Comparison of ENCODE assay signal across 1 cellular context in the genomic region with DNA sequence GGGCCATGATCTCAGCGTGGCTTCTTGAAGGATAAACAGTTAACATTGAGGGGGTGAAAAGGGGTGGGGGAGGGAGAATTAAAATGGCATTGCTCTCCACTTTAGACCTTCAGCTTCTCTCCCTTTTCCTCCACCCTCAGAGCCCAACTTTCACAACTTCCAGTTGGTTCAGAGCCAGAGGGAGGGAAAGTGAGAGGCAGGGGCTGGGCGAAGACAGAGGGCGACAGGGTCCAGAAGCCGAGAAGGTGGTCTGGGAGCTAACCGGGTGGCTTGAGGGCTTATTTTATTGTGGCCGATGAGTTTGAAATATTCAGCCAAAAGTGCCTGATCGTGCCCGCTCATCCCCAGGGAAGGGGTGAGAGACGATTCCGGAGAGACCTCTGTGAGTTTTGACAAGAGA.
TF ChIP-seq lines count a peak whose summit lies in the region.

No MANE protein-coding gene starts in this region.

TF ChIP-seq in HepG2, 621 proteins besides CTCF, POLR2A, EP300 and RAD21 (continued from another document):
- TF ChIP-seq, protein P1, sequence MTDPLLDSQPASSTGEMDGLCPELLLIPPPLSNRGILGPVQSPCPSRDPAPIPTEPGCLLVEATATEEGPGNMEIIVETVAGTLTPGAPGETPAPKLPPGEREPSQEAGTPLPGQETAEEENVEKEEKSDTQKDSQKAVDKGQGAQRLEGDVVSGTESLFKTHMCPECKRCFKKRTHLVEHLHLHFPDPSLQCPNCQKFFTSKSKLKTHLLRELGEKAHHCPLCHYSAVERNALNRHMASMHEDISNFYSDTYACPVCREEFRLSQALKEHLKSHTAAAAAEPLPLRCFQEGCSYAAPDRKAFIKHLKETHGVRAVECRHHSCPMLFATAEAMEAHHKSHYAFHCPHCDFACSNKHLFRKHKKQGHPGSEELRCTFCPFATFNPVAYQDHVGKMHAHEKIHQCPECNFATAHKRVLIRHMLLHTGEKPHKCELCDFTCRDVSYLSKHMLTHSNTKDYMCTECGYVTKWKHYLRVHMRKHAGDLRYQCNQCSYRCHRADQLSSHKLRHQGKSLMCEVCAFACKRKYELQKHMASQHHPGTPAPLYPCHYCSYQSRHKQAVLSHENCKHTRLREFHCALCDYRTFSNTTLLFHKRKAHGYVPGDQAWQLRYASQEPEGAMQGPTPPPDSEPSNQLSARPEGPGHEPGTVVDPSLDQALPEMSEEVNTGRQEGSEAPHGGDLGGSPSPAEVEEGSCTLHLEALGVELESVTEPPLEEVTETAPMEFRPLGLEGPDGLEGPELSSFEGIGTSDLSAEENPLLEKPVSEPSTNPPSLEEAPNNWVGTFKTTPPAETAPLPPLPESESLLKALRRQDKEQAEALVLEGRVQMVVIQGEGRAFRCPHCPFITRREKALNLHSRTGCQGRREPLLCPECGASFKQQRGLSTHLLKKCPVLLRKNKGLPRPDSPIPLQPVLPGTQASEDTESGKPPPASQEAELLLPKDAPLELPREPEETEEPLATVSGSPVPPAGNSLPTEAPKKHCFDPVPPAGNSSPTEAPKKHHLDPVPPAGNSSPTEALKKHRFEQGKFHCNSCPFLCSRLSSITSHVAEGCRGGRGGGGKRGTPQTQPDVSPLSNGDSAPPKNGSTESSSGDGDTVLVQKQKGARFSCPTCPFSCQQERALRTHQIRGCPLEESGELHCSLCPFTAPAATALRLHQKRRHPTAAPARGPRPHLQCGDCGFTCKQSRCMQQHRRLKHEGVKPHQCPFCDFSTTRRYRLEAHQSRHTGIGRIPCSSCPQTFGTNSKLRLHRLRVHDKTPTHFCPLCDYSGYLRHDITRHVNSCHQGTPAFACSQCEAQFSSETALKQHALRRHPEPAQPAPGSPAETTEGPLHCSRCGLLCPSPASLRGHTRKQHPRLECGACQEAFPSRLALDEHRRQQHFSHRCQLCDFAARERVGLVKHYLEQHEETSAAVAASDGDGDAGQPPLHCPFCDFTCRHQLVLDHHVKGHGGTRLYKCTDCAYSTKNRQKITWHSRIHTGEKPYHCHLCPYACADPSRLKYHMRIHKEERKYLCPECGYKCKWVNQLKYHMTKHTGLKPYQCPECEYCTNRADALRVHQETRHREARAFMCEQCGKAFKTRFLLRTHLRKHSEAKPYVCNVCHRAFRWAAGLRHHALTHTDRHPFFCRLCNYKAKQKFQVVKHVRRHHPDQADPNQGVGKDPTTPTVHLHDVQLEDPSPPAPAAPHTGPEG (CRISPR knock-in tag; IDR thresholded peaks at IDR 0.05) = 0 out of 2 replicates have a peak, but pooled peaks have one; percentile 50
- TF ChIP-seq, protein P2, sequence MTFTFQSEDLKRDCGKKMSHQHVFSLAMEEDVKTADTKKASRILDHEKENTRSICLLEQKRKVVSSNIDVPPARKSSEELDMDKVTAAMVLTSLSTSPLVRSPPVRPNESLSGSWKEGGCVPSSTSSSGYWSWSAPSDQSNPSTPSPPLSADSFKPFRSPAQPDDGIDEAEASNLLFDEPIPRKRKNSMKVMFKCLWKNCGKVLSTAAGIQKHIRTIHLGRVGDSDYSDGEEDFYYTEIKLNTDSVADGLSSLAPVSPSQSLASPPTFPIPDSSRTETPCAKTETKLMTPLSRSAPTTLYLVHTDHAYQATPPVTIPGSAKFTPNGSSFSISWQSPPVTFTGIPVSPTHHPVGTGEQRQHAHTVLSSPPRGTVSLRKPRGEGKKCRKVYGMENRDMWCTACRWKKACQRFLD (CRISPR knock-in tag; IDR thresholded peaks at IDR 0.05; ENCODE audit: borderline replicate concordance) = 0 out of 2 replicates have a peak, but pooled peaks have one; percentile 47
- TF ChIP-seq, protein P3, sequence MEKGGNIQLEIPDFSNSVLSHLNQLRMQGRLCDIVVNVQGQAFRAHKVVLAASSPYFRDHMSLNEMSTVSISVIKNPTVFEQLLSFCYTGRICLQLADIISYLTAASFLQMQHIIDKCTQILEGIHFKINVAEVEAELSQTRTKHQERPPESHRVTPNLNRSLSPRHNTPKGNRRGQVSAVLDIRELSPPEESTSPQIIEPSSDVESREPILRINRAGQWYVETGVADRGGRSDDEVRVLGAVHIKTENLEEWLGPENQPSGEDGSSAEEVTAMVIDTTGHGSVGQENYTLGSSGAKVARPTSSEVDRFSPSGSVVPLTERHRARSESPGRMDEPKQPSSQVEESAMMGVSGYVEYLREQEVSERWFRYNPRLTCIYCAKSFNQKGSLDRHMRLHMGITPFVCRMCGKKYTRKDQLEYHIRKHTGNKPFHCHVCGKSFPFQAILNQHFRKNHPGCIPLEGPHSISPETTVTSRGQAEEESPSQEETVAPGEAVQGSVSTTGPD (CRISPR knock-in tag; IDR thresholded peaks at IDR 0.05) = no peak
- TF ChIP-seq, protein P4, sequence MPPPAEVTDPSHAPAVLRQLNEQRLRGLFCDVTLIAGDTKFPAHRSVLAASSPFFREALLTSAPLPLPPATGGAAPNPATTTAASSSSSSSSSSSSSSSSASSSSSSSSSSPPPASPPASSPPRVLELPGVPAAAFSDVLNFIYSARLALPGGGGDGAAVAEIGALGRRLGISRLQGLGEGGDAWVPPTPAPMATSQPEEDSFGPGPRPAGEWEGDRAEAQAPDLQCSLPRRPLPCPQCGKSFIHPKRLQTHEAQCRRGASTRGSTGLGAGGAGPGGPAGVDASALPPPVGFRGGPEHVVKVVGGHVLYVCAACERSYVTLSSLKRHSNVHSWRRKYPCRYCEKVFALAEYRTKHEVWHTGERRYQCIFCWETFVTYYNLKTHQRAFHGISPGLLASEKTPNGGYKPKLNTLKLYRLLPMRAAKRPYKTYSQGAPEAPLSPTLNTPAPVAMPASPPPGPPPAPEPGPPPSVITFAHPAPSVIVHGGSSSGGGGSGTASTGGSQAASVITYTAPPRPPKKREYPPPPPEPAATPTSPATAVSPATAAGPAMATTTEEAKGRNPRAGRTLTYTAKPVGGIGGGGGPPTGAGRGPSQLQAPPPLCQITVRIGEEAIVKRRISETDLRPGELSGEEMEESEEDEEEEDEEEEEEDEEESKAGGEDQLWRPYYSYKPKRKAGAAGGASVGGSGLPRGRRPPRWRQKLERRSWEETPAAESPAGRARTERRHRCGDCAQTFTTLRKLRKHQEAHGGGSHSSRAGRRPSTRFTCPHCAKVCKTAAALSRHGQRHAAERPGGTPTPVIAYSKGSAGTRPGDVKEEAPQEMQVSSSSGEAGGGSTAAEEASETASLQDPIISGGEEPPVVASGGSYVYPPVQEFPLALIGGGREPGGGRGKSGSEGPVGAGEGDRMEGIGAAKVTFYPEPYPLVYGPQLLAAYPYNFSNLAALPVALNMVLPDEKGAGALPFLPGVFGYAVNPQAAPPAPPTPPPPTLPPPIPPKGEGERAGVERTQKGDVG (CRISPR knock-in tag; IDR thresholded peaks at IDR 0.05; ENCODE audit: borderline replicate concordance) = no peak
- no peak for TF ChIP-seq PAWR (CRISPR knock-in tag; IDR thresholded peaks at IDR 0.05; ENCODE audit: borderline replicate concordance)
- TF ChIP-seq, protein P5, sequence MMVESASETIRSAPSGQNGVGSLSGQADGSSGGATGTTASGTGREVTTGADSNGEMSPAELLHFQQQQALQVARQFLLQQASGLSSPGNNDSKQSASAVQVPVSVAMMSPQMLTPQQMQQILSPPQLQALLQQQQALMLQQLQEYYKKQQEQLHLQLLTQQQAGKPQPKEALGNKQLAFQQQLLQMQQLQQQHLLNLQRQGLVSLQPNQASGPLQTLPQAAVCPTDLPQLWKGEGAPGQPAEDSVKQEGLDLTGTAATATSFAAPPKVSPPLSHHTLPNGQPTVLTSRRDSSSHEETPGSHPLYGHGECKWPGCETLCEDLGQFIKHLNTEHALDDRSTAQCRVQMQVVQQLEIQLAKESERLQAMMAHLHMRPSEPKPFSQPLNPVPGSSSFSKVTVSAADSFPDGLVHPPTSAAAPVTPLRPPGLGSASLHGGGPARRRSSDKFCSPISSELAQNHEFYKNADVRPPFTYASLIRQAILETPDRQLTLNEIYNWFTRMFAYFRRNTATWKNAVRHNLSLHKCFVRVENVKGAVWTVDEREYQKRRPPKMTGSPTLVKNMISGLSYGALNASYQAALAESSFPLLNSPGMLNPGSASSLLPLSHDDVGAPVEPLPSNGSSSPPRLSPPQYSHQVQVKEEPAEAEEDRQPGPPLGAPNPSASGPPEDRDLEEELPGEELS (CRISPR knock-in tag; IDR thresholded peaks at IDR 0.05) = 0 out of 2 replicates have a peak, but pooled peaks have one; percentile 10
- TF ChIP-seq GATA4 (IDR thresholded peaks at IDR 0.05; ENCODE audit: borderline replicate concordance, low read depth) = no peak
- 0 out of 2 replicates have a peak, but pooled peaks have one; percentile 56 for TF ChIP-seq MLLT10 (CRISPR knock-in tag; IDR thresholded peaks at IDR 0.05)
TF ChIP-seq in HepG2: peak in this region for 5.
